14 cellular contexts compared by ENCODE assay signal in the genomic region with DNA sequence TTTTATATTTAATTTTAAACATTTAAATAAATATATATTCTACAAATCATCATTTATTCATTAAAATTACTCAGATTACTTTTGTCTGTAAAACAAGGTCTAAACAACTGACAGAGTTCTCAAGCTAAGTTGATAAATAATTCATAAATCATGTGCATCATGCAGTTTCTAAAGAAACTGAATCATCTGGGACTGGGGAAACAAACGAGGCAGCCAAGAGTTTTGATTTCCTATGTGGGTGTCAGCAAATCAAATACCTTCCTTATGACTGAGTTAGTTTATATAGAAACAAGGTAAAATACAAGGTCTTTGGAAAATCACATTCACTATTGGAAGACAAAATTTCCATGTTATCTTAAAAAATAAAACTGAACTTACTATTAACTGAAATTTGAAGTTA.
DNase-seq lines count a peak whose midpoint lies in the region; ATAC-seq and TF ChIP-seq lines count a peak whose summit lies in the region.
"Had no signal": no experiment of that assay in that cellular context is flagged by ENCODE, and none has a peak within 500 bp of the region (broad histone marks: within the 10 kb centered on the region; RNA-seq: fewer than 3 reads in every experiment).

No MANE protein-coding gene starts in this region.

- peak overlapping the region; percentile 43 for H3K27ac ChIP-seq in PC-3 (ENCODE audit: low read length)
- no peak overlapping the region for H3K27ac ChIP-seq in endodermal cell (ENCODE audit: low read depth, low read length)
- no peak overlapping the region for H3K27ac ChIP-seq in prostate gland
- H3K27ac ChIP-seq: neutrophil, testis had no signal

- no peaks in the 10 kb centered on the region for H3K9me2 ChIP-seq in PC-3 (replicated peaks; ENCODE audit: low read length)

- H3K9me3 Mint-ChIP-seq in endodermal cell, result no peaks in the 10 kb centered on the region
- H3K9me3 Mint-ChIP-seq: activated CD8-positive, alpha-beta T cell treated with anti-CD3 and anti-CD28 coated beads for 36 hours; activated naive CD4-positive, alpha-beta T cell treated with anti-CD3 and anti-CD28 coated beads, Interleukin-2, amount 50 U/mL, for 24 hours; CD4-positive, alpha-beta memory T cell had no signal

- peak overlapping the region; percentile 29 for H3K27ac Mint-ChIP-seq in endodermal cell
- H3K27ac Mint-ChIP-seq: activated CD8-positive, alpha-beta T cell treated with anti-CD3 and anti-CD28 coated beads for 36 hours; activated naive CD4-positive, alpha-beta T cell treated with anti-CD3 and anti-CD28 coated beads, Interleukin-2, amount 50 U/mL, for 24 hours; CD4-positive, alpha-beta memory T cell had no signal

- peak; percentile 74 for DNase-seq in EL
- peak; percentile 68 for DNase-seq in PC-3
- no peak for DNase-seq in endodermal cell
- peak; percentile 49 for DNase-seq in non-pigmented ciliary epithelial cell (ENCODE audit: low read depth)
- no peak for DNase-seq in NCI-H1436 (lab: John Stamatoyannopoulos, UW)
- DNase-seq in superior temporal gyrus (ENCODE audit: extremely low spot score), result no peak
- no peak for DNase-seq in prostate gland (ENCODE audit: low spot score)
- no peak for DNase-seq in NCI-H1105 treated with DMSO at 0.1 percent for 48 hours (lab: John Stamatoyannopoulos, UW)
- DNase-seq: activated CD8-positive, alpha-beta T cell treated with anti-CD3 and anti-CD28 coated beads for 36 hours; CD4-positive, alpha-beta memory T cell; effector CD4-positive, alpha-beta T cell; testis had no signal

- H3K36me3 ChIP-seq in PC-3 (ENCODE audit: low read depth, low read length), result no peaks in the 10 kb centered on the region
- H3K36me3 ChIP-seq in endodermal cell (ENCODE audit: control insufficient read depth, insufficient read depth, low read length), result no peaks in the 10 kb centered on the region
- no peaks in the 10 kb centered on the region for H3K36me3 ChIP-seq in prostate gland
- H3K36me3 ChIP-seq: neutrophil had no signal

- H3K4me1 ChIP-seq in PC-3 (ENCODE audit: insufficient read depth, low read length) (peaks cover 63% of the 10 kb centered on the region), endodermal cell (ENCODE audit: control insufficient read depth, insufficient read depth, low read length) (no peaks in the 10 kb centered on the region), prostate gland (replicated peaks) (no peaks in the 10 kb centered on the region)
- H3K4me1 ChIP-seq: testis had no signal

- intact Hi-C loops in PC-3 (cut with micrococcal nuclease), result loop anchor here (5.0 kb wide), 1 partner anchor 37 kb away; no protein-coding TSS in a partner anchor
- intact Hi-C loops in prostate gland (cut with DNase I), result no loop called here

- no TSS peak for BruUV-seq in PC-3 (replicated peaks; lab: Mats Ljungman, UMichigan)

- H3K9me3 ChIP-seq in PC-3 (ENCODE audit: low read length) (no peaks in the 10 kb centered on the region), endodermal cell (ENCODE audit: control insufficient read depth, low read length) (no peaks in the 10 kb centered on the region), prostate gland (no peaks in the 10 kb centered on the region)
- H3K9me3 ChIP-seq: neutrophil, testis had no signal

- H3K79me2 ChIP-seq in PC-3 (ENCODE audit: low read length), result peaks cover 70% of the 10 kb centered on the region

- H3K9ac ChIP-seq in PC-3 (ENCODE audit: low read length) (no peak overlapping the region; the same call in 1 of the 2 replicates), endodermal cell (ENCODE audit: extremely low read depth, low read length, poor library complexity, severe bottlenecking) (no peak overlapping the region)

- no peak for TF ChIP-seq POLR2A in prostate gland (IDR thresholded peaks at IDR 0.05)

- no peak for TF ChIP-seq CTCF in PC-3 (conservative IDR thresholded peaks at IDR 0.05; ENCODE audit: low read depth, low read length)
- no peak for TF ChIP-seq CTCF in endodermal cell (conservative IDR thresholded peaks at IDR 0.05)
- no peak for TF ChIP-seq CTCF in prostate gland (IDR thresholded peaks at IDR 0.05)

- peak overlapping the region; percentile 24 for H3K4me2 ChIP-seq in PC-3 (ENCODE audit: low read length)

- H4K20me1 ChIP-seq in PC-3 (ENCODE audit: low read length), result no peaks in the 10 kb centered on the region

- no peaks in the 10 kb centered on the region for H3K36me3 Mint-ChIP-seq in endodermal cell (ENCODE audit: low read depth)
- H3K36me3 Mint-ChIP-seq: activated naive CD4-positive, alpha-beta T cell treated with anti-CD3 and anti-CD28 coated beads, Interleukin-2, amount 50 U/mL, for 24 hours; CD4-positive, alpha-beta memory T cell had no signal

- H3K4me3 Mint-ChIP-seq in endodermal cell, result no peak overlapping the region
- H3K4me3 Mint-ChIP-seq: activated CD8-positive, alpha-beta T cell treated with anti-CD3 and anti-CD28 coated beads for 36 hours; activated naive CD4-positive, alpha-beta T cell treated with anti-CD3 and anti-CD28 coated beads, Interleukin-2, amount 50 U/mL, for 24 hours; CD4-positive, alpha-beta memory T cell had no signal

- peaks cover 33% of the 10 kb centered on the region for H3K4me1 Mint-ChIP-seq in endodermal cell
- H3K4me1 Mint-ChIP-seq: activated naive CD4-positive, alpha-beta T cell treated with anti-CD3 and anti-CD28 coated beads, Interleukin-2, amount 50 U/mL, for 24 hours; CD4-positive, alpha-beta memory T cell had no signal

- peaks cover 4% of the 10 kb centered on the region for H3F3A ChIP-seq in PC-3 (ENCODE audit: low read length, unreplicated experiment)

- no peak overlapping the region for H3K4me3 ChIP-seq in PC-3 (ENCODE audit: low read length)
- H3K4me3 ChIP-seq in endodermal cell (ENCODE audit: low read length), result no peak overlapping the region
- no peak overlapping the region for H3K4me3 ChIP-seq in prostate gland
- H3K4me3 ChIP-seq: testis had no signal

- ATAC-seq in PC-3, result peak; percentile 45
- ATAC-seq: activated CD8-positive, alpha-beta T cell treated with anti-CD3 and anti-CD28 coated beads for 36 hours had no signal

- no peaks in the 10 kb centered on the region for H3K27me3 Mint-ChIP-seq in endodermal cell (ENCODE audit: insufficient read depth)

- CTCF ChIA-PET in PC-3 (lab: Charles Lee), result no interaction called here

- WGBS in endodermal cell (ENCODE audit: insufficient coverage in 1 of 2, insufficient read length in 1 of 2), 2 experiments, result 83% methylated on average over 1 of the region's 1 CpG; no CpG with 5 or more reads in 1 of the 2 experiments
- 42% methylated on average over 1 of the region's 1 CpG for WGBS in prostate gland

- H3K27me3 ChIP-seq in PC-3 (ENCODE audit: low read length) (no peaks in the 10 kb centered on the region), endodermal cell (ENCODE audit: control insufficient read depth, insufficient read depth, low read length, poor library complexity, severe bottlenecking) (no peaks in the 10 kb centered on the region), prostate gland (replicated peaks; ENCODE audit: insufficient read depth) (no peaks in the 10 kb centered on the region)
- H3K27me3 ChIP-seq: neutrophil, testis had no signal

- no peak overlapping the region for H2AFZ ChIP-seq in PC-3 (ENCODE audit: low read length)

- POLR2A ChIA-PET in PC-3 (lab: Charles Lee; ENCODE audit: unreplicated experiment), result no interaction called here

Comparison
In these comparisons a context has a peak if more than half of its experiments do, and no peak if none do; other contexts are left out.
1. DNase-seq: peak in EL (single experiment), PC-3 (single experiment) and non-pigmented ciliary epithelial cell (single experiment); none in endodermal cell (single experiment), NCI-H1436 (single experiment), superior temporal gyrus (single experiment), prostate gland (single experiment) and NCI-H1105 treated with DMSO at 0.1 percent for 48 hours (single experiment).